In genomic region chr17:7589891-7590611, GRCh38 we compare ENCODE assay signal across 8 cellular contexts. TPM values are rescaled to one million over a fixed set of nuclear protein-coding genes. Genes with fewer than 3 reads are reported as not detected.
A peak's percentile ranks its signal among the peaks of the same experiment; 100 is the strongest.
DNase-seq lines count a peak whose midpoint lies in the region; ATAC-seq and TF ChIP-seq lines count a peak whose summit lies in the region.

SOX15 (minus strand) TSS chr17:7590094; CDS start chr17:7589676, 418 bp downstream.

- intact Hi-C loops in colonic mucosa (cut with DNase I), result loop anchor here (10.0 kb wide), 1 partner anchor 155 kb away; the partner anchor contains the start of genes FGF11 and TMEM102

- H3K79me1 ChIP-seq in mesendoderm (ENCODE audit: low read length), result no peaks in the 10 kb centered on the region

- ATAC-seq in stimulated activated naive CD8-positive, alpha-beta T cell treated with anti-CD3 and anti-CD28 coated beads, Interleukin-15, amount 100 ng/mL, for 72 hours, result no peak
- ATAC-seq in stimulated activated naive CD8-positive, alpha-beta T cell treated with anti-CD3 and anti-CD28 coated beads, Interleukin-15, Interleukin-2, amounts not matched to agents 100 U/mL and 50 U/mL, for 24 hours, result no peak

- peaks cover 29% of the 10 kb centered on the region for H3K4me1 Mint-ChIP-seq in stimulated activated naive CD8-positive, alpha-beta T cell treated with anti-CD3 and anti-CD28 coated beads, Interleukin-15, amount 100 ng/mL, for 72 hours

- H3K18ac ChIP-seq in mesendoderm (ENCODE audit: low read length), result peak within 1 kb of the TSS; percentile 78

- peak within 1 kb of the TSS; percentile 89 for H3K23ac ChIP-seq in mesendoderm (ENCODE audit: low read length)

- H3K9ac ChIP-seq in colonic mucosa (ENCODE audit: low read depth in 2 of 2, low read length in 2 of 2), result peak within 1 kb of the TSS in 1 of 2 donors; percentile 46
- peak within 1 kb of the TSS; percentile 93 for H3K9ac ChIP-seq in mesendoderm (ENCODE audit: low read length)

- H3K4ac ChIP-seq in mesendoderm (ENCODE audit: low read depth, low read length), result peak within 1 kb of the TSS; percentile 56

- peak within 1 kb of the TSS; percentile 45 for H2AK5ac ChIP-seq in mesendoderm (ENCODE audit: low read length)

- no peaks in the 10 kb centered on the region for H3K27me3 Mint-ChIP-seq in stimulated activated naive CD8-positive, alpha-beta T cell treated with anti-CD3 and anti-CD28 coated beads, Interleukin-15, amount 100 ng/mL, for 72 hours

- H3K56ac ChIP-seq in mesendoderm (ENCODE audit: low read length), result peak within 1 kb of the TSS; percentile 93

- POLR2A ChIA-PET in HEK293T (lab: Yijun Ruan, JAX), result interaction anchor here (0.8 to 2.7 kb wide), 3 partner anchors 13 to 97 kb away, joined by 3 to 13 read pairs (median 3); partner anchors contain the start of genes SAT2, TP53 and WRAP53

- H3K36me3 ChIP-seq in colonic mucosa (peaks cover 38% of the 10 kb centered on the region), mesendoderm (ENCODE audit: control insufficient read depth, insufficient read depth, low read length) (peaks cover 3% of the 10 kb centered on the region)

- H3K4me1 ChIP-seq in colonic mucosa, result peaks cover 3% of the 10 kb centered on the region
- peaks cover 3% of the 10 kb centered on the region for H3K4me1 ChIP-seq in mesendoderm (ENCODE audit: control insufficient read depth, low read depth, low read length)

- no peak for TF ChIP-seq CTCF in colonic mucosa (IDR thresholded peaks at IDR 0.05)

- no peak within 1 kb of the TSS for H2BK120ac ChIP-seq in mesendoderm (ENCODE audit: low read depth, low read length)

- no peak within 1 kb of the TSS for H2BK5ac ChIP-seq in mesendoderm (ENCODE audit: low read length)

- no peak within 1 kb of the TSS for H4K8ac ChIP-seq in mesendoderm (ENCODE audit: low read depth, low read length)

- peak within 1 kb of the TSS; percentile 42 to 88 for H3K27ac Mint-ChIP-seq in stimulated activated naive CD8-positive, alpha-beta T cell treated with anti-CD3 and anti-CD28 coated beads, Interleukin-15, amount 100 ng/mL, for 72 hours

- peaks cover 1% of the 10 kb centered on the region for H3K79me2 ChIP-seq in mesendoderm (ENCODE audit: control insufficient read depth, insufficient read depth, low read length)

- H3K4me3 ChIP-seq in colonic mucosa (peak within 1 kb of the TSS; percentile 28), mesendoderm (ENCODE audit: low read length) (peak within 1 kb of the TSS; percentile 60)

- WGBS in mesendoderm (ENCODE audit: extremely low coverage, insufficient coverage, low lambda C conversion rate), result no CpG with 5 or more reads among the region's 23 CpGs

- H3K9me3 Mint-ChIP-seq in stimulated activated naive CD8-positive, alpha-beta T cell treated with anti-CD3 and anti-CD28 coated beads, Interleukin-15, amount 100 ng/mL, for 72 hours, result no peaks in the 10 kb centered on the region

- H4K5ac ChIP-seq in mesendoderm (ENCODE audit: low read length), result peak within 1 kb of the TSS; percentile 56

- no peak for DNase-seq in stimulated activated naive CD8-positive, alpha-beta T cell treated with anti-CD3 and anti-CD28 coated beads, Interleukin-15, amount 100 ng/mL, for 72 hours
- DNase-seq in stimulated activated naive CD8-positive, alpha-beta T cell treated with anti-CD3 and anti-CD28 coated beads, Interleukin-15, Interleukin-2, amounts not matched to agents 100 U/mL and 50 U/mL, for 24 hours, result no peak
- DNase-seq in colonic mucosa (peak; percentile 42), mesendoderm (peak; percentile 89), globus pallidus (ENCODE audit: low spot score) (no peak), HEK293T (ENCODE audit: extremely low spot score) (no peak), NCI-H1048 (lab: John Stamatoyannopoulos, UW) (no peak), NCI-H187 (lab: John Stamatoyannopoulos, UW) (no peak)

- H3K4me2 ChIP-seq in mesendoderm (ENCODE audit: low read length), result peak within 1 kb of the TSS; percentile 97

- CTCF ChIA-PET in HEK293T (lab: Yijun Ruan, JAX), result no interaction called here

- H3K9me3 ChIP-seq in colonic mucosa, result no peaks in the 10 kb centered on the region

- H3K4me3 Mint-ChIP-seq in stimulated activated naive CD8-positive, alpha-beta T cell treated with anti-CD3 and anti-CD28 coated beads, Interleukin-15, amount 100 ng/mL, for 72 hours, result no peak within 1 kb of the TSS

- H2BK15ac ChIP-seq in mesendoderm (replicated peaks; ENCODE audit: low read depth), result no peak within 1 kb of the TSS

- H3K27me3 ChIP-seq in colonic mucosa (no peaks in the 10 kb centered on the region), mesendoderm (ENCODE audit: insufficient read depth, low read length, poor library complexity) (no peaks in the 10 kb centered on the region)

- no peak within 1 kb of the TSS for H3K27ac ChIP-seq in colonic mucosa
- H3K27ac ChIP-seq in mesendoderm (ENCODE audit: low read depth, low read length), result peak within 1 kb of the TSS; percentile 89

TF ChIP-seq in HEK293T, 16 proteins besides CTCF, POLR2A, EP300 and RAD21:
- TF ChIP-seq, protein P1, sequence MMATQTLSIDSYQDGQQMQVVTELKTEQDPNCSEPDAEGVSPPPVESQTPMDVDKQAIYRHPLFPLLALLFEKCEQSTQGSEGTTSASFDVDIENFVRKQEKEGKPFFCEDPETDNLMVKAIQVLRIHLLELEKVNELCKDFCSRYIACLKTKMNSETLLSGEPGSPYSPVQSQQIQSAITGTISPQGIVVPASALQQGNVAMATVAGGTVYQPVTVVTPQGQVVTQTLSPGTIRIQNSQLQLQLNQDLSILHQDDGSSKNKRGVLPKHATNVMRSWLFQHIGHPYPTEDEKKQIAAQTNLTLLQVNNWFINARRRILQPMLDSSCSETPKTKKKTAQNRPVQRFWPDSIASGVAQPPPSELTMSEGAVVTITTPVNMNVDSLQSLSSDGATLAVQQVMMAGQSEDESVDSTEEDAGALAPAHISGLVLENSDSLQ (IDR thresholded peaks at IDR 0.05), result no peak
- no peak for TF ChIP-seq ELF4 (IDR thresholded peaks at IDR 0.05)
- TF ChIP-seq SUZ12 (IDR thresholded peaks at IDR 0.05), result no peak
- TF ChIP-seq ARNT (IDR thresholded peaks at IDR 0.05), result no peak
- TF ChIP-seq BHLHE40 (IDR thresholded peaks at IDR 0.05; ENCODE audit: borderline replicate concordance), result no peak
- no peak for TF ChIP-seq TARDBP (IDR thresholded peaks at IDR 0.05)
- TF ChIP-seq FOXK2 (IDR thresholded peaks at IDR 0.05), result no peak
- TF ChIP-seq CTBP1 (IDR thresholded peaks at IDR 0.05; ENCODE audit: borderline replicate concordance), result no peak
- TF ChIP-seq NFRKB (IDR thresholded peaks at IDR 0.05), result no peak
- TF ChIP-seq SP1 (IDR thresholded peaks at IDR 0.05), result no peak
- no peak for TF ChIP-seq ZNF384 (IDR thresholded peaks at IDR 0.05)
- TF ChIP-seq LEF1 (IDR thresholded peaks at IDR 0.05; ENCODE audit: borderline replicate concordance), result no peak

RNA-seq across cellular contexts. Expression of gene SOX15, which starts in this region (rescaled TPM):
- total RNA-seq in colonic mucosa, result 1 to 10 TPM in 1 of 2 donors, under 1 TPM in 1; 0.61 to 1.0 TPM
- polyA plus RNA-seq in mesendoderm (2013, experiment 1 of 2), result 18.2 TPM
- polyA plus RNA-seq in mesendoderm (2013, experiment 2 of 2), result 18.4 TPM

Comparison
In these comparisons a context has a peak if more than half of its experiments do, and no peak if none do; other contexts are left out.
1. DNase-seq: peak in colonic mucosa (single experiment) and mesendoderm (single experiment); none in stimulated activated naive CD8-positive, alpha-beta T cell treated with anti-CD3 and anti-CD28 coated beads, Interleukin-15, amount 100 ng/mL, for 72 hours (0 of 2), stimulated activated naive CD8-positive, alpha-beta T cell treated with anti-CD3 and anti-CD28 coated beads, Interleukin-15, Interleukin-2, amounts not matched to agents 100 U/mL and 50 U/mL, for 24 hours (single experiment), globus pallidus (single experiment), HEK293T (single experiment), NCI-H1048 (single experiment) and NCI-H187 (0 of 2).